ENCODE assay signal across 8 cellular contexts in the genomic region with DNA sequence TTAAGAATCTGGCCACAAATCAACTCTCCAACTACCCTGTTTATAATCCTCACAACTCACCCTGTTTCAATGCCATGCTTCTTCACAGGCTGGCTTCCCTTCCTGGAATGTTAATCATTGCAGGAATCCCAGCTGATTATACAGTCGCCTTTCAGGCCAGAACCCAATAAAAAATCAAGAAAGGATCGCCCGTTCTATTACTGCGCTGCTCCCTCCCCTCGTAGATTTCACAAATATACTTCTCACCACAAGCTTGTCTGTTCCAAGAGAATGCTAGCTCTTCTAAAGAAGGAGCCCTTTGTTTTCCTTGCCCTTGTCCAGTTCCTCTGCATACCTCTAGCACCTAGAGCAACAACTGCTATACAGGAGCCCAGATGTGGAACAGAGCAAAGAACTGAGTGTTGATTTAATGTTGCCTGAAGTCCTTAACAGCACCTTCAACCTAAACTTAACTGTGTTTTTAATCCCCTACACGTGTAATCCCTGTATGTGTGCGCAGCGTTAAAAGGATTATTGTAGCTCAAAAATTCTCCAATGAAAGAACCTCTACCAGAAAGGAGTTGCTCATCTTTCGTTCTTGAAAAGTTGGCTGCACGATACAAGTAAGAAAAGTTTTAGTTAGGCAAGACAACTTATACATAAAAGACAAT. TPM values are rescaled to one million over a fixed set of nuclear protein-coding genes. Genes with fewer than 3 reads are reported as not detected.
DNase-seq lines count a peak whose midpoint lies in the region; ATAC-seq and TF ChIP-seq lines count a peak whose summit lies in the region.

No MANE protein-coding gene starts in this region.

- no peaks in the 10 kb centered on the region for H3F3A ChIP-seq in OCI-LY1 (ENCODE audit: insufficient read depth, low read length)

- H3K9ac ChIP-seq in OCI-LY1 (ENCODE audit: low read length) (peak overlapping the region; percentile 92), fibroblast of lung (ENCODE audit: insufficient read depth, low read length) (peak overlapping the region; percentile 72)

- H3K4me2 ChIP-seq in OCI-LY1 (ENCODE audit: low read length) (peak overlapping the region; percentile 94), fibroblast of lung (ENCODE audit: extremely low read depth, insufficient read depth, low read length) (peak overlapping the region; percentile 29), osteoblast (ENCODE audit: insufficient read depth, low read length) (peak overlapping the region; percentile 92)

- H3K27me3 ChIP-seq in OCI-LY1 (ENCODE audit: insufficient read depth, low read length): no peaks in the 10 kb centered on the region
- no peaks in the 10 kb centered on the region for H3K27me3 ChIP-seq in fibroblast of lung (ENCODE audit: control insufficient read depth, insufficient read depth, low read length)
- no peaks in the 10 kb centered on the region for H3K27me3 ChIP-seq in osteoblast (ENCODE audit: insufficient read depth, low read length)

- peak; percentile 18 for DNase-seq in NCI-H1092 (lab: John Stamatoyannopoulos, UW)
- DNase-seq in NCI-H1092 treated with DMSO at 0.1 percent for 48 hours (lab: John Stamatoyannopoulos, UW): no peak
- peak; percentile 22 to 74 for DNase-seq in fibroblast of lung (ENCODE audit: low read depth in 2 of 2)
- DNase-seq in osteoblast (ENCODE audit: insufficient read length, low spot score, missing footprints): peak; percentile 53

- H3K9me3 ChIP-seq in OCI-LY1 (ENCODE audit: low read length) (no peaks in the 10 kb centered on the region), fibroblast of lung (ENCODE audit: control insufficient read depth, insufficient read depth, low read depth, low read length) (no peaks in the 10 kb centered on the region), osteoblast (ENCODE audit: low read depth, low read length) (no peaks in the 10 kb centered on the region)

- H3K9me2 ChIP-seq in OCI-LY1 (ENCODE audit: low read depth, low read length): no peaks in the 10 kb centered on the region

- H3K36me3 ChIP-seq in OCI-LY1 (ENCODE audit: insufficient read depth, low read length): peaks cover 6% of the 10 kb centered on the region; the same call in 1 of the 2 replicates
- no peaks in the 10 kb centered on the region for H3K36me3 ChIP-seq in fibroblast of lung (ENCODE audit: control insufficient read depth, insufficient read depth, low read length)
- no peaks in the 10 kb centered on the region for H3K36me3 ChIP-seq in osteoblast (ENCODE audit: insufficient read depth, low read length)

- ATAC-seq in GM19023 (IDR thresholded peaks at IDR 0.05; ENCODE audit: unreplicated experiment) (no peak), GM18502 (IDR thresholded peaks at IDR 0.05; ENCODE audit: poor library complexity, unreplicated experiment) (no peak), GM21515 (IDR thresholded peaks at IDR 0.05; ENCODE audit: unreplicated experiment) (no peak)

- H3K4me3 ChIP-seq in OCI-LY1 (ENCODE audit: low read depth, low read length, poor library complexity, severe bottlenecking) (peak overlapping the region; percentile 85), fibroblast of lung (replicated peaks in 1 of 4; ENCODE audit: control extremely low read depth in 1 of 4, insufficient read depth in 1 of 4, low read depth in 3 of 4, low read length in 4 of 4) (peak overlapping the region; percentile 58 to 98 (median 69)), osteoblast (ENCODE audit: insufficient read depth, low read length) (peak overlapping the region; percentile 85)

- H3K79me2 ChIP-seq in OCI-LY1 (ENCODE audit: insufficient read depth, low read length): peaks cover 54% of the 10 kb centered on the region
- H3K79me2 ChIP-seq in fibroblast of lung (ENCODE audit: control insufficient read depth, insufficient read depth, low read length): peaks cover 64% of the 10 kb centered on the region
- H3K79me2 ChIP-seq in osteoblast (ENCODE audit: insufficient read depth, low read length): peaks cover 92% of the 10 kb centered on the region

- H2AFZ ChIP-seq in OCI-LY1 (ENCODE audit: low read length) (no peak overlapping the region), fibroblast of lung (ENCODE audit: low read length) (peak overlapping the region; percentile 25), osteoblast (ENCODE audit: low read length) (peak overlapping the region; percentile 96)

- H3K27ac ChIP-seq in OCI-LY1 (ENCODE audit: low read depth, low read length, poor library complexity, severe bottlenecking) (peak overlapping the region; percentile 62), fibroblast of lung (ENCODE audit: insufficient read depth, low read length) (peak overlapping the region; percentile 89), osteoblast (ENCODE audit: low read depth, low read length) (peak overlapping the region; percentile 94)

- H3K4me1 ChIP-seq in OCI-LY1 (ENCODE audit: insufficient read depth, low read length, severe bottlenecking): peaks cover 42% of the 10 kb centered on the region
- peaks cover 4% of the 10 kb centered on the region for H3K4me1 ChIP-seq in fibroblast of lung (ENCODE audit: control insufficient read depth, extremely low read depth, insufficient read depth, low read length)
- peaks cover 21% of the 10 kb centered on the region for H3K4me1 ChIP-seq in osteoblast (ENCODE audit: insufficient read depth, low read length)

- no peaks in the 10 kb centered on the region for H4K20me1 ChIP-seq in OCI-LY1 (ENCODE audit: insufficient read depth, low read length)
- no peaks in the 10 kb centered on the region for H4K20me1 ChIP-seq in fibroblast of lung (ENCODE audit: control insufficient read depth, extremely low read depth, insufficient read depth, low read length)
- peaks cover 4% of the 10 kb centered on the region for H4K20me1 ChIP-seq in osteoblast (ENCODE audit: insufficient read depth, low read length)

- no peak for TF ChIP-seq CTCF in OCI-LY1 (IDR thresholded peaks at IDR 0.05; ENCODE audit: low read length)
- no peak for TF ChIP-seq CTCF in fibroblast of lung (conservative IDR thresholded peaks at IDR 0.05 in 1 of 2, IDR thresholded peaks at IDR 0.05 in 1 of 2; ENCODE audit: low read depth in 1 of 2, low read length in 2 of 2)
- no peak for TF ChIP-seq CTCF in osteoblast (IDR thresholded peaks at IDR 0.05; ENCODE audit: extremely low read depth, low read depth, low read length)

RNA-seq across cellular contexts. Expression of a gene that starts 1.0 kb away (rescaled TPM):
- 47.0 and 51.7 TPM in 2 replicates for total RNA-seq in fibroblast of lung
- polyA plus RNA-seq in fibroblast of lung: 64.4 and 65.2 TPM in 2 replicates
- polyA plus RNA-seq in fibroblast of lung (2012): 48.2 and 63.7 TPM in 2 replicates
- polyA minus RNA-seq in fibroblast of lung (ENCODE audit: low replicate concordance): 0.98 and 5.4 TPM in 2 replicates
- total RNA-seq in osteoblast: 67.0 and 71.0 TPM in 2 replicates

Comparison
In these comparisons a context has a peak if more than half of its experiments do, and no peak if none do; other contexts are left out.
1. H3K4me2 ChIP-seq: peak in every context shown above with its lines; median percentile 94 in OCI-LY1; 92 in osteoblast; 29 in fibroblast of lung.